In the genomic region with DNA sequence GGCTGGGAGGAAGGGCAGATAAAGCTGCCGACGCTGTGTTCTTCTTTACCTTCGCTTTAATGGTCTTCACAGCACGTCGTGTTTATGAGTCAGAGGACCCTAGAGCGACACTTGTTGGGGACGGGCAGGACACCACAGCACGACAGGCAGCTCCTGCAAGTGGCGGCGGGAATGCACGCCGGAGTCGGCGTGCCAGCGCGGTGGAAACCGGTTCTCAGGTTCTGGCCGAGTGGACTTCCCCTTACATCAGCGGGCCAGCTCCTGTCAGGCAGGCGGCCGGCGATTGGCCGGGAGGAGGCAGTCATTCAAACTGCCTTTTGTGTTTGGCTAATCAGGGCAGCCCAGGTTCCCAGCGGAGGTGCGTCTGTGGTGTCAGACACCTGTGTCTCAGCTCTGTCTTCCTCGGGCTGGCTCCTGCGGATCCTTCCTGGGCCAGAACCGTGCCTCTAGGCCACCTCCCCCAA, we compare ENCODE assay signal across 8 cellular contexts.
A peak's percentile ranks its signal among the peaks of the same experiment; 100 is the strongest.
DNase-seq lines count a peak whose midpoint lies in the region; ATAC-seq and TF ChIP-seq lines count a peak whose summit lies in the region.

No MANE protein-coding gene starts in this region.

- H3K27me3 ChIP-seq in thoracic aorta (replicated peaks; ENCODE audit: insufficient read depth): no peaks in the 10 kb centered on the region
- no peaks in the 10 kb centered on the region for H3K27me3 ChIP-seq in WERI-Rb-1 (ENCODE audit: insufficient read depth, low read depth, severe bottlenecking)

- peaks cover 77% of the 10 kb centered on the region for H3K27me3 Mint-ChIP-seq in T-helper 17 cell
- H3K27me3 Mint-ChIP-seq in mesothelial cell of epicardium (ENCODE audit: low read depth): no peaks in the 10 kb centered on the region

- H3K36me3 ChIP-seq in thoracic aorta (no peaks in the 10 kb centered on the region), WERI-Rb-1 (no peaks in the 10 kb centered on the region)

- H3K4me3 Mint-ChIP-seq in T-helper 17 cell (peak overlapping the region; percentile 63), mesothelial cell of epicardium (peak overlapping the region; percentile 78)

- H3K9me3 Mint-ChIP-seq in mesothelial cell of epicardium: no peaks in the 10 kb centered on the region

- H3K4me3 ChIP-seq in epithelial cell of esophagus (ENCODE audit: low read length) (peak overlapping the region; percentile 46), thoracic aorta (peak overlapping the region; percentile 74), WERI-Rb-1 (ENCODE audit: low read depth, low read length) (no peak overlapping the region)

- ATAC-seq in GM18517 (IDR thresholded peaks at IDR 0.05; ENCODE audit: unreplicated experiment): peak; percentile 63
- ATAC-seq in HG03460 (IDR thresholded peaks at IDR 0.05; ENCODE audit: unreplicated experiment): peak; percentile 71
- peak; percentile 46 for ATAC-seq in T-helper 17 cell
- ATAC-seq in thoracic aorta (ENCODE audit: insufficient number of reproducible peaks, low FRiP score, low read depth): peak; percentile 56

- H3K27ac Mint-ChIP-seq in T-helper 17 cell (peak overlapping the region; percentile 74), mesothelial cell of epicardium (peak overlapping the region; percentile 99)

- H3K36me3 Mint-ChIP-seq in T-helper 17 cell (ENCODE audit: low read depth): peaks cover 5% of the 10 kb centered on the region
- no peaks in the 10 kb centered on the region for H3K36me3 Mint-ChIP-seq in mesothelial cell of epicardium

- DNase-seq in 8988T: peak; percentile 46
- DNase-seq in T-helper 17 cell: no peak
- peak; percentile 92 for DNase-seq in epithelial cell of esophagus (ENCODE audit: low read depth)
- DNase-seq in mesothelial cell of epicardium (ENCODE audit: low spot score in 2 of 2, unreplicated experiment in 2 of 2): peak; percentile 52 to 79
- peak; percentile 46 for DNase-seq in thoracic aorta (ENCODE audit: low spot score)
- DNase-seq in WERI-Rb-1: no peak

- TF ChIP-seq CTCF in epithelial cell of esophagus (IDR thresholded peaks at IDR 0.05; ENCODE audit: insufficient read depth, low read depth, low read length, missing control alignments) (peak; percentile 22), mesothelial cell of epicardium (IDR thresholded peaks at IDR 0.05; ENCODE audit: unreplicated experiment) (no peak), thoracic aorta (IDR thresholded peaks at IDR 0.05) (peak; percentile 20), WERI-Rb-1 (IDR thresholded peaks at IDR 0.05; ENCODE audit: low read depth, low read length) (no peak)

- peak overlapping the region; percentile 90 to 93 for H3K27ac ChIP-seq in thoracic aorta
- no peak overlapping the region for H3K27ac ChIP-seq in WERI-Rb-1

- H3K9me3 ChIP-seq in T-helper 17 cell (ENCODE audit: control insufficient read depth, low read length, poor library complexity, severe bottlenecking): no peaks in the 10 kb centered on the region
- no peaks in the 10 kb centered on the region for H3K9me3 ChIP-seq in thoracic aorta
- no peaks in the 10 kb centered on the region for H3K9me3 ChIP-seq in WERI-Rb-1 (ENCODE audit: severe bottlenecking)

- H3K4me1 ChIP-seq in thoracic aorta (ENCODE audit: control insufficient read depth in 1 of 2, low read depth in 2 of 2): peaks cover 14 to 51% of the 10 kb centered on the region in 2 donors

- no peaks in the 10 kb centered on the region for H3K4me1 Mint-ChIP-seq in T-helper 17 cell
- H3K4me1 Mint-ChIP-seq in mesothelial cell of epicardium: peaks cover 91% of the 10 kb centered on the region

Comparison
In these comparisons a context has a peak if more than half of its experiments do, and no peak if none do; other contexts are left out.
1. DNase-seq: peak in 8988T (single experiment), epithelial cell of esophagus (single experiment), mesothelial cell of epicardium (2 of 2) and thoracic aorta (single experiment); none in T-helper 17 cell (0 of 3) and WERI-Rb-1 (single experiment).
2. CTCF ChIP-seq: peak in epithelial cell of esophagus (single experiment) and thoracic aorta (single experiment); none in mesothelial cell of epicardium (single experiment) and WERI-Rb-1 (single experiment).
3. Peak in every context shown above with its lines, with median percentiles within 50 percentile points of each other: ATAC-seq.